Comparison of ENCODE assay signal across 27 cellular contexts in the genomic region with DNA sequence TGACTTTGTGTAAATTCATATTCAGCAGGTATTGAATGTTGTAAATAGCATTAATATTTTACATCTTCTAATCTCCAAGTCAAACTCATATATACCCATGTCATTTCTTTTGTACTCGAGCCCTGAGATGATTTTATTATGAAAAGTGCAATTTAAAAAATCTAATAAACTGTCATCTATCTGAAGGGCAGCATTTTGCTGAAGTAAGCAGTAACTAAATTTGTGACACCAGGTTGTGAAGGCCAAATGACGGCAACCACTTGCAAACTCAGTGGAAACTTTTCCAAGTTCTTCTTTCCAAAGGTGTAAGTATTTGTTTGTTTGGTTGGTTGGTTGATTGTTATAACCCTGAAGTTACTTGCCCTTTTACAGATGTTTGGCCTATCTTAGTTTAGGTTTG.
"Had no signal": no experiment of that assay in that cellular context is flagged by ENCODE, and none has a peak within 500 bp of the region (broad histone marks: within the 10 kb centered on the region; RNA-seq: fewer than 3 reads in every experiment).

No MANE protein-coding gene starts in this region.

- DNase-seq: stimulated activated CD4-positive, alpha-beta T cell treated with anti-CD3 and anti-CD28 coated beads, Interleukin-2, amount 100 ng/mL, for 48 hours; stimulated activated CD4-positive, alpha-beta T cell treated with anti-CD3 and anti-CD28 coated beads, Interleukin-4, amount 100 ng/mL, for 1 hour; stimulated activated CD4-positive, alpha-beta T cell treated with anti-CD3 and anti-CD28 coated beads, Interleukin-4, amount 100 ng/mL, for 24 hours; stimulated activated CD4-positive, alpha-beta T cell treated with anti-CD3 and anti-CD28 coated beads, Interleukin-4, amount 100 ng/mL, for 4 hours; stimulated activated CD8-positive, alpha-beta memory T cell treated with anti-CD3 and anti-CD28 coated beads, Interleukin-4, amount 100 ng/mL, for 48 hours; stimulated activated naive B cell treated with anti-CD40 and anti-IgM and Interleukin-4, amounts not matched to agents 10 μg/mL and 1 μg/mL and 100 μg/mL, for 72 hours; stimulated activated naive CD4-positive, alpha-beta T cell; stimulated activated naive CD4-positive, alpha-beta T cell treated with Interleukin-2 at 50 U/mL for 16 hours; stimulated activated naive CD8-positive, alpha-beta T cell treated with anti-CD3 and anti-CD28 coated beads, Interleukin-15, amount 100 ng/mL, for 72 hours; stimulated activated naive CD8-positive, alpha-beta T cell treated with anti-CD3 and anti-CD28 coated beads, Interleukin-15, Interleukin-2, amounts not matched to agents 100 U/mL and 50 U/mL, for 24 hours; stomach; substantia nigra; testis; thyroid gland; tibial artery; transverse colon; trophoblast cell; upper lobe of left lung; upper lobe of right lung; uterus had no signal

- H3K36me3 ChIP-seq: stomach, suprapubic skin, thoracic aorta, thyroid gland, tibial artery, tibial nerve, transverse colon, upper lobe of left lung, upper lobe of right lung, uterus, vagina had no signal

- ATAC-seq: stimulated activated effector memory CD8-positive, alpha-beta T cell treated with anti-CD3 and anti-CD28 coated beads, Interleukin-12 subunit alpha, Interleukin-12 subunit beta, amount 100 ng/mL, for 72 hours; stimulated activated memory B cell treated with anti-CD40 and anti-IgM and Interleukin-4, amounts not matched to agents 10 μg/mL and 1 μg/mL and 100 μg/mL, for 72 hours; stimulated activated naive B cell treated with anti-CD40 and anti-IgM and Interleukin-4, amounts not matched to agents 10 μg/mL and 1 μg/mL and 100 μg/mL, for 72 hours; stimulated activated naive CD8-positive, alpha-beta T cell treated with anti-CD3 and anti-CD28 coated beads, Interleukin-15, amount 100 ng/mL, for 72 hours; stimulated activated naive CD8-positive, alpha-beta T cell treated with anti-CD3 and anti-CD28 coated beads, Interleukin-15, Interleukin-2, amounts not matched to agents 100 U/mL and 50 U/mL, for 24 hours; upper lobe of right lung had no signal

- H3K4me3 ChIP-seq: stomach, suprapubic skin, testis, thoracic aorta, thyroid gland, tibial artery, tibial nerve, transverse colon, upper lobe of left lung, upper lobe of right lung, uterus, vagina had no signal

- H3K27me3 ChIP-seq: stomach, suprapubic skin, testis, thyroid gland, tibial artery, tibial nerve, transverse colon, upper lobe of left lung, upper lobe of right lung, uterus, vagina had no signal

- H3K4me1 ChIP-seq: stomach, suprapubic skin, testis, thyroid gland, tibial artery, tibial nerve, transverse colon, upper lobe of left lung, upper lobe of right lung, uterus, vagina had no signal

- FAIRE-seq: urothelium cell line had no signal

- H3K9me3 ChIP-seq: stomach, suprapubic skin, testis, thoracic aorta, thyroid gland, tibial artery, tibial nerve, transverse colon, upper lobe of left lung, upper lobe of right lung, uterus, vagina had no signal

- H3K27ac ChIP-seq: stomach, suprapubic skin, testis, thoracic aorta, thyroid gland, tibial artery, tibial nerve, transverse colon, upper lobe of left lung, upper lobe of right lung, uterus, vagina had no signal
